ENCODE assay signal across 1 cellular context in genomic region chr20:38187512-38187911, GRCh38.
TF ChIP-seq lines count a peak whose summit lies in the region.

No MANE protein-coding gene starts in this region.

TF ChIP-seq in SK-N-SH treated with all-trans-retinoic acid at 6 μM for 48 hours, 23 proteins besides CTCF, POLR2A, EP300 and RAD21 (continued from another document):
- TF ChIP-seq CREB5 (CRISPR knock-in tag; IDR thresholded peaks at IDR 0.05; ENCODE audit: low read depth) (no peak), ZFP3 (CRISPR knock-in tag; IDR thresholded peaks at IDR 0.05) (no peak), OSR1 (CRISPR knock-in tag; IDR thresholded peaks at IDR 0.05) (no peak), ZC3H10 (CRISPR knock-in tag; IDR thresholded peaks at IDR 0.05) (no peak), ISL1 (CRISPR knock-in tag; IDR thresholded peaks at IDR 0.05) (no peak), ARNTL (CRISPR knock-in tag; IDR thresholded peaks at IDR 0.05; ENCODE audit: borderline replicate concordance, low read depth) (no peak), SNAI2 (CRISPR knock-in tag; IDR thresholded peaks at IDR 0.05) (no peak), ZNF8 (CRISPR knock-in tag; IDR thresholded peaks at IDR 0.05) (no peak), PATZ1 (CRISPR knock-in tag; IDR thresholded peaks at IDR 0.05; ENCODE audit: borderline replicate concordance) (no peak), RARB (CRISPR knock-in tag; IDR thresholded peaks at IDR 0.05) (no peak), CSRNP3 (CRISPR knock-in tag; IDR thresholded peaks at IDR 0.05) (no peak), POU6F1 (CRISPR knock-in tag; IDR thresholded peaks at IDR 0.05; ENCODE audit: borderline replicate concordance, low read depth) (no peak)
